16 cellular contexts compared by ENCODE assay signal in the genomic region with DNA sequence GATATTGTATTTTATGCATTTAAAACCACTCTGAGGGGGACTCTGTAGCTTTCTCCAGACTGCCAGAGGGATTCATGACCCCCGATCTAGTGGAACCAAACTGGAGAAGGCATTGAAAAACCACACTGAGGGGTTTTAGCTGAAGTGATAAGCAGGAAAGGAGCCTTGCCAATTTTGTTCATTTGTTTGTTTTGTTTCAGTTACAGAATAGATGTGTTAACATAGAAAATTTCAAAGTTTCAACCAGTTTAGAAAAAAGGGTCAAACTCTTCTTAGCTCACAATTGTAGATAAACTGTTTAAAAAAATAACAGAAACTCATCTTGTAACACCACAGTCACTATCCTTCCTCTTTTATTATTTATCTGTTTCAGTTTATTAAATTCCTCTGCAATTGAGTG. TPM values are rescaled to one million over a fixed set of nuclear protein-coding genes. Genes with fewer than 3 reads are reported as not detected.
DNase-seq lines count a peak whose midpoint lies in the region; ATAC-seq, FAIRE-seq and TF ChIP-seq lines count a peak whose summit lies in the region.
"Had no signal": no experiment of that assay in that cellular context is flagged by ENCODE, and none has a peak within 500 bp of the region (broad histone marks: within the 10 kb centered on the region; RNA-seq: fewer than 3 reads in every experiment).

No MANE protein-coding gene starts in this region.

- H3K4me1 ChIP-seq in right lobe of liver (peaks cover 0 to 58% (median 30%) of the 10 kb centered on the region in 4 donors), HepG2 (ENCODE audit: insufficient read depth, low read length) (peaks cover 43% of the 10 kb centered on the region), OCI-LY3 (ENCODE audit: low read length) (peaks cover 58% of the 10 kb centered on the region)

- no peak for FAIRE-seq in HepG2 (lab: Jason Lieb, UNC)

- DNase-seq in right lobe of liver (no peak), HepG2 (ENCODE audit: low spot score) (no peak), brain microvascular endothelial cell (no peak), posterior vena cava (ENCODE audit: low spot score) (no peak), Kasumi-1 (lab: John Stamatoyannopoulos, UW) (no peak)
- no peak for DNase-seq in activated effector memory CD4-positive, alpha-beta T cell treated with Interleukin-2 at 50 U/mL for 16 hours
- no peak for DNase-seq in stimulated activated CD4-positive, alpha-beta T cell treated with anti-CD3 and anti-CD28 coated beads, Interleukin-2, amount 100 ng/mL, for 48 hours
- DNase-seq: effector CD8-positive, alpha-beta T cell; foreskin melanocyte; NCI-H1417 treated with DMSO at 0.1 percent for 48 hours; NCI-H510A; stimulated activated CD4-positive, alpha-beta T cell treated with anti-CD3 and anti-CD28 coated beads, Interleukin-4, amount 100 ng/mL, for 4 hours; stimulated activated naive CD4-positive, alpha-beta T cell treated with Interleukin-2 at 50 U/mL for 16 hours had no signal

- BruUV-seq in HepG2 (replicated peaks; lab: Mats Ljungman, UMichigan) = no TSS peak

- intact Hi-C loops in right lobe of liver (cut with DNase I) (no loop called here), HepG2 (cut with micrococcal nuclease; ENCODE audit: unreplicated experiment) (no loop called here), posterior vena cava (cut with DNase I) (no loop called here)

- H3K36me3 ChIP-seq in right lobe of liver = no peaks in the 10 kb centered on the region
- H3K36me3 ChIP-seq in HepG2 (replicated peaks in 1 of 2; ENCODE audit: control insufficient read depth in 1 of 2, insufficient read depth in 2 of 2, low read length in 2 of 2) = no peaks in the 10 kb centered on the region
- H3K36me3 ChIP-seq in OCI-LY3 (replicated peaks; ENCODE audit: low read depth, low read length) = peaks cover 10% of the 10 kb centered on the region
- no peaks in the 10 kb centered on the region for H3K36me3 ChIP-seq in brain microvascular endothelial cell (replicated peaks)
- H3K36me3 ChIP-seq: ascending aorta had no signal

- ATAC-seq in right lobe of liver = peak in 3 of 4 donors; percentile 34 to 55 (median 50)
- ATAC-seq in HepG2 = no peak
- ATAC-seq: Panc1 had no signal

- no peak for TF ChIP-seq RAD21 in HepG2 (CRISPR knock-in tag; IDR thresholded peaks at IDR 0.05)

- TF ChIP-seq EP300 in HepG2 (IDR thresholded peaks at IDR 0.05; ENCODE audit: low read depth in 2 of 2, low read length in 2 of 2) (no peak), HepG2 (CRISPR knock-in tag; IDR thresholded peaks at IDR 0.05; ENCODE audit: borderline replicate concordance) (no peak)

- WGBS in right lobe of liver (ENCODE audit: insufficient coverage, low coverage, low lambda C conversion rate, missing lambda C conversion rate) = 19% methylated on average over 1 of the region's 1 CpG
- 95% methylated on average over 1 of the region's 1 CpG for WGBS in HepG2 (ENCODE audit: low lambda C conversion rate)

- H3K79me2 ChIP-seq in HepG2 (ENCODE audit: insufficient read depth, low read length) (peaks cover 96% of the 10 kb centered on the region), OCI-LY3 (ENCODE audit: low read length) (peaks cover 100% of the 10 kb centered on the region)

- H3K27me3 ChIP-seq in right lobe of liver (no peaks in the 10 kb centered on the region), HepG2 (ENCODE audit: control insufficient read depth in 1 of 2, insufficient read depth in 2 of 2, low read length in 2 of 2) (no peaks in the 10 kb centered on the region), OCI-LY3 (ENCODE audit: low read depth, low read length) (no peaks in the 10 kb centered on the region), brain microvascular endothelial cell (replicated peaks) (no peaks in the 10 kb centered on the region)
- H3K27me3 ChIP-seq: ascending aorta had no signal

- H3K9ac ChIP-seq in HepG2 (ENCODE audit: insufficient read depth, low read depth, low read length) (no peak overlapping the region), OCI-LY3 (ENCODE audit: low read length) (no peak overlapping the region)

- CTCF ChIA-PET in HepG2 (lab: Yijun Ruan, JAX; ENCODE audit: low intra/inter-chr PET ratio, low total read pairs) = no interaction called here

- H2AFZ ChIP-seq in HepG2 (ENCODE audit: low read length) = no peak overlapping the region
- no peak overlapping the region for H2AFZ ChIP-seq in OCI-LY3 (ENCODE audit: low read depth, low read length)

- POLR2A ChIA-PET in HepG2 (lab: Yijun Ruan, JAX) = interaction anchor here (1.8 kb wide), 1 partner anchor 20 kb away, joined by 4 read pairs; the partner anchor contains the start of gene TAB2

- H3K4me3 ChIP-seq in right lobe of liver (no peak overlapping the region), HepG2 (replicated peaks in 1 of 3; ENCODE audit: insufficient read depth in 1 of 3, low read depth in 2 of 3, low read length in 3 of 3) (no peak overlapping the region), OCI-LY3 (ENCODE audit: low read length) (no peak overlapping the region), brain microvascular endothelial cell (ENCODE audit: low read depth, low read length) (no peak overlapping the region)
- H3K4me3 ChIP-seq: ascending aorta had no signal

- peak overlapping the region in 1 of 3 donors; percentile 18 for H3K27ac ChIP-seq in right lobe of liver
- H3K27ac ChIP-seq in HepG2 (ENCODE audit: extremely low read length, insufficient read depth, low read length) = no peak overlapping the region
- no peak overlapping the region for H3K27ac ChIP-seq in OCI-LY3 (ENCODE audit: low read length)
- peak overlapping the region; percentile 82 for H3K27ac ChIP-seq in brain microvascular endothelial cell
- H3K27ac ChIP-seq: ascending aorta had no signal

- peaks cover 17% of the 10 kb centered on the region; the same call in 1 of the 2 replicates for H4K20me1 ChIP-seq in HepG2 (ENCODE audit: insufficient read depth, low read length)
- peaks cover 96% of the 10 kb centered on the region for H4K20me1 ChIP-seq in OCI-LY3 (ENCODE audit: insufficient read depth, low read length)

- no peak overlapping the region for H3K4me2 ChIP-seq in HepG2 (ENCODE audit: low read depth, low read length)
- peak overlapping the region; percentile 18; the same call in 1 of the 2 replicates for H3K4me2 ChIP-seq in OCI-LY3 (ENCODE audit: low read length)

- in situ Hi-C loops in HepG2 (cut with HindIII; ENCODE audit: extremely low pct_ligation_motif_present, low pct_unique_long_range_greater_than_20kb) (no loop called here), brain microvascular endothelial cell (cut with HindIII; ENCODE audit: low pct_ligation_motif_present, low sequenced_read_pairs) (no loop called here)

- TF ChIP-seq CTCF in right lobe of liver (IDR thresholded peaks at IDR 0.05) (no peak), HepG2 (CRISPR knock-in tag; IDR thresholded peaks at IDR 0.05) (no peak), OCI-LY3 (IDR thresholded peaks at IDR 0.05; ENCODE audit: low read depth, low read length) (no peak), brain microvascular endothelial cell (IDR thresholded peaks at IDR 0.05; ENCODE audit: low read depth, low read length, missing control alignments) (no peak)

- H3K9me3 ChIP-seq in right lobe of liver (no peaks in the 10 kb centered on the region), HepG2 (ENCODE audit: low read length) (no peaks in the 10 kb centered on the region), OCI-LY3 (ENCODE audit: insufficient read depth, low read length) (no peaks in the 10 kb centered on the region)
- H3K9me3 ChIP-seq: ascending aorta had no signal

- no peak for TF ChIP-seq POLR2A in right lobe of liver (IDR thresholded peaks at IDR 0.05)
- TF ChIP-seq POLR2A in HepG2 (IDR thresholded peaks at IDR 0.05; ENCODE audit: insufficient read depth in 1 of 2, low read depth in 2 of 2, low read length in 2 of 2) = no peak

TF ChIP-seq in HepG2, 621 proteins besides CTCF, POLR2A, EP300 and RAD21:
- TF ChIP-seq HINFP (CRISPR knock-in tag; IDR thresholded peaks at IDR 0.05; ENCODE audit: low read depth) = no peak

RNA-seq across cellular contexts. Expression of gene TAB2, which starts 19.8 kb away (rescaled TPM):
- 10 to 100 TPM; 25.5 to 33.1 (median 30.2) TPM for total RNA-seq in right lobe of liver
- total RNA-seq in HepG2 (2016; rRNA removed; fragmentation: Illumina TruSeq; extraction: Trizol) = 23.7 and 44.3 TPM in 2 replicates
- 8.4 and 8.9 TPM in 2 replicates for total RNA-seq in HepG2 (2016; cell fraction: cytosol; rRNA removed; fragmentation: Illumina TruSeq; extraction: Trizol; ENCODE audit: low read depth)
- 24.3 and 40.7 TPM in 2 replicates for total RNA-seq in HepG2 (2016; cell fraction: insoluble cytoplasmic fraction; rRNA removed; fragmentation: Illumina TruSeq; extraction: Trizol)
- 35.4 and 36.0 TPM in 2 replicates for total RNA-seq in HepG2 (2016; cell fraction: membrane; rRNA removed; fragmentation: Illumina TruSeq; extraction: Trizol)
- 30.5 and 36.6 TPM in 2 replicates for total RNA-seq in HepG2 (2016; cell fraction: nucleus; rRNA removed; fragmentation: Illumina TruSeq; extraction: Trizol)
- polyA plus RNA-seq in HepG2 (2011; rRNA removed) = 38.1 and 50.2 TPM in 2 replicates
- polyA plus RNA-seq in HepG2 (2011; cell fraction: cytosol; rRNA removed) = 21.0 and 33.3 TPM in 2 replicates
- 13.6 and 13.8 TPM in 2 replicates for polyA plus RNA-seq in HepG2 (2011; cell fraction: nucleus; rRNA removed)
- polyA plus RNA-seq in HepG2 (2012) = 39.0 and 39.2 TPM in 2 replicates
- polyA plus RNA-seq in HepG2 (2016; cell fraction: cytosol; fragmentation: Illumina TruSeq; extraction: Trizol; ENCODE audit: low read depth) = 4.5 and 4.8 TPM in 2 replicates
- 64.7 and 68.7 TPM in 2 replicates for polyA plus RNA-seq in HepG2 (2016; cell fraction: insoluble cytoplasmic fraction; fragmentation: Illumina TruSeq; extraction: Trizol; ENCODE audit: low read depth)
- 28.9 and 30.3 TPM in 2 replicates for polyA plus RNA-seq in HepG2 (2016; cell fraction: membrane; fragmentation: Illumina TruSeq; extraction: Trizol; ENCODE audit: low read depth)
- 40.3 and 41.8 TPM in 2 replicates for polyA plus RNA-seq in HepG2 (2016; cell fraction: nucleus; fragmentation: Illumina TruSeq; extraction: Trizol; ENCODE audit: insufficient read depth, low read depth)
- polyA minus RNA-seq in HepG2 (2011; rRNA and poly(A)+ RNA removed; ENCODE audit: low replicate concordance) = 29.3 and 44.7 TPM in 2 replicates
- polyA minus RNA-seq in HepG2 (2011; cell fraction: cytosol; rRNA and poly(A)+ RNA removed) = 31.6 and 41.0 TPM in 2 replicates
- polyA minus RNA-seq in HepG2 (2011; cell fraction: nucleus; rRNA and poly(A)+ RNA removed) = 56.5 and 70.6 TPM in 2 replicates
- 10 to 100 TPM; 52.3 to 73.2 TPM for total RNA-seq in posterior vena cava
